10 cellular contexts compared by ENCODE assay signal in the genomic region with DNA sequence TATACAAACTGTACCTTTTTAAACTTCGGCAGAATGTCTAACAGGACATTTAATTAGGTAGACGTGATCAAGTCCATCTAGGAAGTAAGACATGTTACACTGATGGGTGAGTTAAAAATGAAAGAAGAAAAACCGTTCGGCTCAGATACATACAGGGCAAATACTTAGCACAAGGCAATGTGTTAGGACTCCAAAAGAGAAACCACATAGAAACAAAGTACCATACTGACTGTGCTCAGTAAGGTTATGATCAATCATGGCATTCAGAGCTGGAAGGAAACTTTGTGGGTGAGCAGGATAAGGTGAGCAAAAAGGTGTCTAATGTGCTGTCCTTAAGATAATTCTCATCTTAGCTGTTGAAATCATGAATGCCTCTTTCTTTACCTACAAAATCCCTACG.
DNase-seq lines count a peak whose midpoint lies in the region; ATAC-seq and TF ChIP-seq lines count a peak whose summit lies in the region.
"Had no signal": no experiment of that assay in that cellular context is flagged by ENCODE, and none has a peak within 500 bp of the region (broad histone marks: within the 10 kb centered on the region; RNA-seq: fewer than 3 reads in every experiment).

No MANE protein-coding gene starts in this region.

- H3K36me3 Mint-ChIP-seq in effector memory CD8-positive, alpha-beta T cell (ENCODE audit: insufficient read depth), result peaks cover 9% of the 10 kb centered on the region
- H3K36me3 Mint-ChIP-seq in endodermal cell (ENCODE audit: low read depth), result no peaks in the 10 kb centered on the region

- no peak overlapping the region for H3K9ac ChIP-seq in endodermal cell (ENCODE audit: extremely low read depth, low read length, poor library complexity, severe bottlenecking)

- peaks cover 3% of the 10 kb centered on the region for H3K4me1 ChIP-seq in endodermal cell (ENCODE audit: control insufficient read depth, insufficient read depth, low read length)

- 90 to 96% methylated on average over 4 to 5 of the region's 5 CpGs for WGBS in endodermal cell (ENCODE audit: insufficient coverage in 1 of 2, insufficient read length in 1 of 2), 2 experiments

- no peak for TF ChIP-seq CTCF in WERI-Rb-1 (IDR thresholded peaks at IDR 0.05; ENCODE audit: low read depth, low read length)
- no peak for TF ChIP-seq CTCF in endodermal cell (conservative IDR thresholded peaks at IDR 0.05)

- H3K27me3 Mint-ChIP-seq in effector memory CD8-positive, alpha-beta T cell, result no peaks in the 10 kb centered on the region
- no peaks in the 10 kb centered on the region for H3K27me3 Mint-ChIP-seq in endodermal cell (ENCODE audit: insufficient read depth)

- peaks cover 15 to 37% of the 10 kb centered on the region in 2 donors for H3K4me1 Mint-ChIP-seq in effector memory CD8-positive, alpha-beta T cell (ENCODE audit: low read depth in 2 of 2)
- H3K4me1 Mint-ChIP-seq in endodermal cell, result peaks cover 12% of the 10 kb centered on the region

- H3K27me3 ChIP-seq in WERI-Rb-1 (ENCODE audit: insufficient read depth, low read depth, severe bottlenecking) (no peaks in the 10 kb centered on the region), endodermal cell (ENCODE audit: control insufficient read depth, insufficient read depth, low read length, poor library complexity, severe bottlenecking) (no peaks in the 10 kb centered on the region)
- H3K27me3 ChIP-seq: stomach had no signal

- ATAC-seq in GM18870 (IDR thresholded peaks at IDR 0.05; ENCODE audit: unreplicated experiment) (peak; percentile 70), GM21529 (IDR thresholded peaks at IDR 0.05; ENCODE audit: unreplicated experiment) (peak; percentile 65), HG03175 (IDR thresholded peaks at IDR 0.05; ENCODE audit: unreplicated experiment) (peak; percentile 83)
- ATAC-seq in effector memory CD8-positive, alpha-beta T cell (replicated peaks), result peak; percentile 75

- H3K36me3 ChIP-seq in WERI-Rb-1 (peaks cover 3% of the 10 kb centered on the region; the same call in 1 of the 2 replicates), endodermal cell (ENCODE audit: control insufficient read depth, insufficient read depth, low read length) (no peaks in the 10 kb centered on the region)

- H3K27ac Mint-ChIP-seq in effector memory CD8-positive, alpha-beta T cell, result peak overlapping the region in 1 of 2 donors; percentile 82
- H3K27ac Mint-ChIP-seq in endodermal cell, result no peak overlapping the region

- H3K9me3 ChIP-seq in WERI-Rb-1 (ENCODE audit: severe bottlenecking), result no peaks in the 10 kb centered on the region
- H3K9me3 ChIP-seq in endodermal cell (ENCODE audit: control insufficient read depth, low read length), result no peaks in the 10 kb centered on the region
- H3K9me3 ChIP-seq: stomach had no signal

- no peak for DNase-seq in effector memory CD8-positive, alpha-beta T cell
- DNase-seq in WERI-Rb-1 (no peak), endodermal cell (no peak), pons (ENCODE audit: low spot score) (no peak)
- DNase-seq: DMS153, NCI-H1092, stomach had no signal

- H3K27ac ChIP-seq in WERI-Rb-1, result no peak overlapping the region
- H3K27ac ChIP-seq in endodermal cell (ENCODE audit: low read depth, low read length), result no peak overlapping the region
- H3K27ac ChIP-seq: stomach had no signal

- peak overlapping the region; percentile 34 to 60 for H3K4me3 Mint-ChIP-seq in effector memory CD8-positive, alpha-beta T cell
- H3K4me3 Mint-ChIP-seq in endodermal cell, result no peak overlapping the region

- no peaks in the 10 kb centered on the region for H3K9me3 Mint-ChIP-seq in effector memory CD8-positive, alpha-beta T cell
- no peaks in the 10 kb centered on the region for H3K9me3 Mint-ChIP-seq in endodermal cell

- H3K4me3 ChIP-seq in WERI-Rb-1 (ENCODE audit: low read depth, low read length) (no peak overlapping the region), endodermal cell (ENCODE audit: low read length) (no peak overlapping the region)
- H3K4me3 ChIP-seq: stomach had no signal
